ENCODE assay signal across 22 cellular contexts in the genomic region with DNA sequence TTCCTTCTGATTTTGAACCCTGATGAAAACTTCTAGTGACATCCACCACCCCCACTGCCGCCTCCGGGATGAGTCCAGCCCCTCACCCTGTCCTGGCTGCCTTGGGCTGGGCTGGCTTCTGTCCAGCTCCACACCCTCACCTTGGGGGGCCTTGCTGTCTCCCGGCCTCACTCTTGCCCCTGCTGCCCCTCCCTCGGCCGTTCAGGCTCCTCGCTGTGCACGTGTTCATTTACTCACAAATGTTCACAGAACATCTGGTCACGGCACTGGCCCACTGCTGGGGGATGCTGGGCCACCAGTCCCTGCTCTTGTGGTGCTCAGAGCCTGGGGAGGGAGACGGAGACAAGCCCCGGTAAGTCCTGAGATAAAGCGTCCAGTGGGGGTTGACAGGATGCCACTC. TPM values are rescaled to one million over a fixed set of nuclear protein-coding genes. Genes with fewer than 3 reads are reported as not detected.
DNase-seq lines count a peak whose midpoint lies in the region; ATAC-seq, FAIRE-seq and TF ChIP-seq lines count a peak whose summit lies in the region.
"Had no signal": no experiment of that assay in that cellular context is flagged by ENCODE, and none has a peak within 500 bp of the region (broad histone marks: within the 10 kb centered on the region; RNA-seq: fewer than 3 reads in every experiment).

No MANE protein-coding gene starts in this region.

- peaks cover 21% of the 10 kb centered on the region for H3K36me3 Mint-ChIP-seq in neural progenitor cell

- H3K79me2 ChIP-seq in osteoblast (ENCODE audit: insufficient read depth, low read length) (no peaks in the 10 kb centered on the region), neural progenitor cell (ENCODE audit: low read depth) (no peaks in the 10 kb centered on the region), mammary epithelial cell (ENCODE audit: insufficient read depth, low read length) (no peaks in the 10 kb centered on the region)

- H2AFZ ChIP-seq in osteoblast (ENCODE audit: low read length) (no peak overlapping the region), neural progenitor cell (replicated peaks) (no peak overlapping the region), mammary epithelial cell (ENCODE audit: low read depth, low read length) (no peak overlapping the region)

- intact Hi-C loops in kidney (cut with DNase I) = no loop called here
- intact Hi-C loops in mammary epithelial cell (cut with micrococcal nuclease) = no loop called here

- no peak overlapping the region for H3K4me3 ChIP-seq in BLaER1
- peak overlapping the region; percentile 27 for H3K4me3 ChIP-seq in LNCaP clone FGC (ENCODE audit: low read depth, low read length)
- no peak overlapping the region for H3K4me3 ChIP-seq in kidney (ENCODE audit: low read length in 2 of 2)
- H3K4me3 ChIP-seq in osteoblast (ENCODE audit: insufficient read depth, low read length) = no peak overlapping the region
- no peak overlapping the region for H3K4me3 ChIP-seq in neural progenitor cell
- H3K4me3 ChIP-seq in mammary epithelial cell (replicated peaks in 1 of 3; ENCODE audit: insufficient read depth in 1 of 3, low read depth in 2 of 3, low read length in 3 of 3) = no peak overlapping the region

- WGBS in mammary epithelial cell (ENCODE audit: low coverage, missing lambda C conversion rate) = 89% methylated on average over 9 of the region's 11 CpGs

- FAIRE-seq in kidney (lab: Jason Lieb, UNC) = no peak
- FAIRE-seq: A204.1, GM12892, GM19239 had no signal

- TF ChIP-seq CTCF in LNCaP clone FGC (IDR thresholded peaks at IDR 0.05; ENCODE audit: control insufficient read depth, extremely low read depth, insufficient read depth) (no peak), kidney (IDR thresholded peaks at IDR 0.05; ENCODE audit: borderline replicate concordance, extremely low read depth, insufficient read depth) (no peak), osteoblast (IDR thresholded peaks at IDR 0.05; ENCODE audit: extremely low read depth, low read depth, low read length) (no peak), neural progenitor cell (IDR thresholded peaks at IDR 0.05) (no peak), mammary epithelial cell (conservative IDR thresholded peaks at IDR 0.05 in 1 of 2, IDR thresholded peaks at IDR 0.05 in 1 of 2; ENCODE audit: extremely low read depth in 1 of 2, insufficient read depth in 1 of 2, low read depth in 1 of 2, low read length in 2 of 2) (no peak), omental fat pad (IDR thresholded peaks at IDR 0.05) (no peak)

- dilution Hi-C loops in mammary epithelial cell (cut with HindIII; ENCODE audit: low sequenced_read_pairs) = no loop called here

- H3K36me3 ChIP-seq in BLaER1 = peaks cover 87% of the 10 kb centered on the region
- H3K36me3 ChIP-seq in kidney (ENCODE audit: control insufficient read depth in 1 of 2, insufficient read depth in 2 of 2, low read length in 2 of 2) = peaks cover 35 to 38% of the 10 kb centered on the region in 2 donors
- H3K36me3 ChIP-seq in osteoblast (ENCODE audit: insufficient read depth, low read length) = peaks cover 68% of the 10 kb centered on the region
- no peaks in the 10 kb centered on the region for H3K36me3 ChIP-seq in neural progenitor cell
- peaks cover 7% of the 10 kb centered on the region for H3K36me3 ChIP-seq in mammary epithelial cell (ENCODE audit: insufficient read depth, low read length)

- ATAC-seq in omental fat pad (ENCODE audit: low FRiP score) = no peak
- ATAC-seq: HCT116 had no signal

- no peak overlapping the region for H3K27ac Mint-ChIP-seq in neural progenitor cell
- H3K27ac Mint-ChIP-seq: CD8-positive, alpha-beta memory T cell had no signal

- H3K9me3 Mint-ChIP-seq in neural progenitor cell = no peaks in the 10 kb centered on the region
- H3K9me3 Mint-ChIP-seq: CD14-positive monocyte; CD8-positive, alpha-beta memory T cell had no signal

- no peak overlapping the region for H3K4me3 Mint-ChIP-seq in neural progenitor cell
- H3K4me3 Mint-ChIP-seq: CD14-positive monocyte; CD8-positive, alpha-beta memory T cell had no signal

- DNase-seq in LNCaP clone FGC (ENCODE audit: low read depth) (no peak), kidney (peak; percentile 68), osteoblast (ENCODE audit: insufficient read length, low spot score, missing footprints) (peak; percentile 51), superior temporal gyrus (ENCODE audit: extremely low spot score) (no peak), neural progenitor cell (ENCODE audit: low spot score) (no peak), mammary epithelial cell (no peak), omental fat pad (ENCODE audit: low spot score) (no peak)
- DNase-seq: CD8-positive, alpha-beta memory T cell; DMS79 treated with DMSO at 0.1 percent for 48 hours; NCI-H1092; NCI-H1417 treated with DMSO at 0.1 percent for 48 hours; NCI-H1694 treated with DMSO at 0.1 percent for 48 hours; NCI-H2081; NCI-H2227 treated with DMSO at 0.1 percent for 48 hours; SHP77 treated with DMSO at 0.1 percent for 48 hours had no signal

- peaks cover 97% of the 10 kb centered on the region for H4K20me1 ChIP-seq in BLaER1
- H4K20me1 ChIP-seq in osteoblast (ENCODE audit: insufficient read depth, low read length) = peaks cover 7% of the 10 kb centered on the region
- no peaks in the 10 kb centered on the region for H4K20me1 ChIP-seq in neural progenitor cell (ENCODE audit: low read depth)
- no peaks in the 10 kb centered on the region for H4K20me1 ChIP-seq in mammary epithelial cell (ENCODE audit: insufficient read depth, low read length)

- H3K9ac ChIP-seq in BLaER1 (no peak overlapping the region), kidney (ENCODE audit: low read length in 2 of 2) (no peak overlapping the region), neural progenitor cell (no peak overlapping the region), mammary epithelial cell (ENCODE audit: insufficient read depth, low read length) (no peak overlapping the region)

- H3K27ac ChIP-seq in BLaER1 = 0 out of 2 replicates have a peak overlapping the region, but pooled peaks have one; percentile 20
- no peak overlapping the region for H3K27ac ChIP-seq in kidney (ENCODE audit: low read depth in 2 of 2, low read length in 2 of 2)
- H3K27ac ChIP-seq in osteoblast (ENCODE audit: low read depth, low read length) = no peak overlapping the region
- no peak overlapping the region for H3K27ac ChIP-seq in neural progenitor cell
- no peak overlapping the region for H3K27ac ChIP-seq in mammary epithelial cell (ENCODE audit: insufficient read depth, low read depth, low read length)
- H3K27ac ChIP-seq: RWPE1 had no signal

- no peaks in the 10 kb centered on the region for H3K9me3 ChIP-seq in BLaER1
- no peaks in the 10 kb centered on the region for H3K9me3 ChIP-seq in kidney (ENCODE audit: control insufficient read depth in 1 of 2, low read length in 2 of 2)
- no peaks in the 10 kb centered on the region for H3K9me3 ChIP-seq in osteoblast (ENCODE audit: low read depth, low read length)
- no peaks in the 10 kb centered on the region for H3K9me3 ChIP-seq in neural progenitor cell (ENCODE audit: low read depth)
- H3K9me3 ChIP-seq in mammary epithelial cell (replicated peaks; ENCODE audit: insufficient read depth, low read length) = no peaks in the 10 kb centered on the region

- H3K27me3 ChIP-seq in BLaER1 (no peaks in the 10 kb centered on the region), osteoblast (ENCODE audit: insufficient read depth, low read length) (no peaks in the 10 kb centered on the region), neural progenitor cell (no peaks in the 10 kb centered on the region), mammary epithelial cell (ENCODE audit: insufficient read depth, low read length) (no peaks in the 10 kb centered on the region)

- no TSS peak for BruUV-seq in mammary epithelial cell (replicated peaks; lab: Mats Ljungman, UMichigan)

- H3K27me3 Mint-ChIP-seq in neural progenitor cell (ENCODE audit: insufficient read depth, low read depth) = peaks cover 4% of the 10 kb centered on the region
- H3K27me3 Mint-ChIP-seq: CD8-positive, alpha-beta memory T cell had no signal

- peaks cover 90% of the 10 kb centered on the region for H3K4me1 ChIP-seq in BLaER1
- peaks cover 0 to 3% of the 10 kb centered on the region in 2 donors for H3K4me1 ChIP-seq in kidney (ENCODE audit: control insufficient read depth in 1 of 2, insufficient read depth in 1 of 2, low read depth in 1 of 2, low read length in 2 of 2)
- H3K4me1 ChIP-seq in osteoblast (ENCODE audit: insufficient read depth, low read length) = no peaks in the 10 kb centered on the region
- no peaks in the 10 kb centered on the region for H3K4me1 ChIP-seq in neural progenitor cell
- H3K4me1 ChIP-seq in mammary epithelial cell (ENCODE audit: insufficient read depth, low read length) = peaks cover 4% of the 10 kb centered on the region

- H3F3A ChIP-seq in neural progenitor cell (ENCODE audit: low read depth) = no peaks in the 10 kb centered on the region

- CTCF ChIA-PET in mammary epithelial cell (lab: Charles Lee; ENCODE audit: low non-redundant PET) = no interaction called here

- H3K4me2 ChIP-seq in BLaER1 = peak overlapping the region; percentile 56
- no peak overlapping the region for H3K4me2 ChIP-seq in osteoblast (ENCODE audit: insufficient read depth, low read length)
- no peak overlapping the region for H3K4me2 ChIP-seq in neural progenitor cell
- H3K4me2 ChIP-seq in mammary epithelial cell (ENCODE audit: insufficient read depth, low read depth, low read length) = no peak overlapping the region

- H3K4me1 Mint-ChIP-seq in neural progenitor cell = peaks cover 15% of the 10 kb centered on the region

- in situ Hi-C loops in mammary epithelial cell (cut with MboI; ENCODE audit: low sequenced_read_pairs in 2 of 2) = no loop called here

RNA-seq across cellular contexts. Expression of gene PRMT7, which starts 40.6 kb away (rescaled TPM):
- total RNA-seq in kidney (33.7 TPM), osteoblast (35.4 and 36.9 TPM in 2 replicates), neural progenitor cell (ENCODE audit: low replicate concordance) (70.2 and 79.7 TPM in 2 replicates), mammary epithelial cell (10 to 100 TPM; 31.9 to 38.3 TPM), omental fat pad (10 to 100 TPM; 22.3 to 56.7 (median 35.8) TPM)
- polyA plus RNA-seq in kidney (ENCODE audit: insufficient read depth, low read depth, low replicate concordance) (20.4 TPM), mammary epithelial cell (35.5 TPM)
- polyA minus RNA-seq in mammary epithelial cell = 14.6 TPM

RNA-seq across cellular contexts. Expression of gene SLC7A6OS, which starts 40.7 kb away (rescaled TPM):
- total RNA-seq in kidney (20.3 TPM), osteoblast (12.1 and 12.3 TPM in 2 replicates), neural progenitor cell (ENCODE audit: low replicate concordance) (18.7 and 18.8 TPM in 2 replicates), mammary epithelial cell (10 to 100 TPM; 11.5 to 15.6 TPM), omental fat pad (10 to 100 TPM in 3 of 4 donors, 1 to 10 TPM in 1; 7.2 to 19.7 (median 14.7) TPM)
- polyA plus RNA-seq in kidney (ENCODE audit: insufficient read depth, low read depth, low replicate concordance) (9.2 TPM), mammary epithelial cell (6.5 TPM)
- 3.9 TPM for polyA minus RNA-seq in mammary epithelial cell

Comparison
In these comparisons a context has a peak if more than half of its experiments do, and no peak if none do; other contexts are left out.
1. DNase-seq: peak in kidney (single experiment) and osteoblast (single experiment); none in LNCaP clone FGC (single experiment), superior temporal gyrus (single experiment), neural progenitor cell (single experiment), mammary epithelial cell (single experiment) and omental fat pad (single experiment).